Comparison of ENCODE assay signal across 7 cellular contexts in genomic region chr1:215640429-215641148, GRCh38.
"Had no signal": no experiment of that assay in that cellular context is flagged by ENCODE, and none has a peak within 500 bp of the region (broad histone marks: within the 10 kb centered on the region; RNA-seq: fewer than 3 reads in every experiment).

No MANE protein-coding gene starts in this region.

- FAIRE-seq: HTR-8/SVneo had no signal

- H3K4me1 ChIP-seq: HAP-1 had no signal

- H3K36me3 ChIP-seq: HAP-1 had no signal

- H3K4me3 ChIP-seq: HAP-1 had no signal

- ATAC-seq: HCT116 had no signal

- H3K9me3 ChIP-seq: HAP-1 had no signal

- DNase-seq: H7, HFFc6, Kasumi-1, KG1 had no signal
